In genomic region chr7:44846816-44847508, GRCh38 we compare ENCODE assay signal across 8 cellular contexts. TPM values are rescaled to one million over a fixed set of nuclear protein-coding genes. Genes with fewer than 3 reads are reported as not detected.
DNase-seq lines count a peak whose midpoint lies in the region; ATAC-seq and TF ChIP-seq lines count a peak whose summit lies in the region.

No MANE protein-coding gene starts in this region.

- no peak overlapping the region for H2AFZ ChIP-seq in mesenchymal stem cell (ENCODE audit: low read depth, low read length)

- ATAC-seq in HG02943 (IDR thresholded peaks at IDR 0.05; ENCODE audit: low read depth, unreplicated experiment) (peak; percentile 5), HG02571 (IDR thresholded peaks at IDR 0.05; ENCODE audit: unreplicated experiment) (no peak), HG03108 (IDR thresholded peaks at IDR 0.05; ENCODE audit: unreplicated experiment) (no peak)

- no peak overlapping the region for H4K8ac ChIP-seq in mesenchymal stem cell (ENCODE audit: low read length)

- no peak overlapping the region for H2AK5ac ChIP-seq in mesenchymal stem cell (ENCODE audit: low read length, severe bottlenecking)

- H4K91ac ChIP-seq in mesenchymal stem cell (ENCODE audit: low read length): no peak overlapping the region

- H3K27ac ChIP-seq in mesenchymal stem cell (ENCODE audit: low read length, poor library complexity, severe bottlenecking): peak overlapping the region; percentile 78

- no peak overlapping the region for H3K4ac ChIP-seq in mesenchymal stem cell (ENCODE audit: low read depth in 1 of 2, low read length in 2 of 2)

- in situ Hi-C loops in astrocyte of the spinal cord (cut with HindIII; ENCODE audit: low sequenced_read_pairs): no loop called here

- H3K18ac ChIP-seq in mesenchymal stem cell (ENCODE audit: low read depth in 1 of 2, low read length in 2 of 2): no peak overlapping the region

- H2BK120ac ChIP-seq in mesenchymal stem cell (ENCODE audit: low read depth, low read length): no peak overlapping the region

- H3K79me1 ChIP-seq in mesenchymal stem cell (replicated peaks; ENCODE audit: low read length, poor library complexity, severe bottlenecking): no peaks in the 10 kb centered on the region

- no peak overlapping the region for H2BK5ac ChIP-seq in mesenchymal stem cell (ENCODE audit: low read depth, low read length, poor library complexity, severe bottlenecking)

- WGBS in mesenchymal stem cell: 4% methylated on average over 12 of the region's 12 CpGs

- no peak overlapping the region for H3K23ac ChIP-seq in mesenchymal stem cell (ENCODE audit: low read length in 2 of 2)

- H3K4me1 ChIP-seq in mesenchymal stem cell (ENCODE audit: control insufficient read depth, insufficient read depth, low read depth, low read length): peaks cover 5% of the 10 kb centered on the region

- peak overlapping the region; percentile 94 for H3K9ac ChIP-seq in mesenchymal stem cell (ENCODE audit: low read length)

- H3K36me3 ChIP-seq in mesenchymal stem cell (ENCODE audit: control insufficient read depth in 1 of 2, insufficient read depth in 2 of 2, low read depth in 1 of 2, low read length in 2 of 2): no peaks in the 10 kb centered on the region

- H3K4me2 ChIP-seq in mesenchymal stem cell (ENCODE audit: low read length, poor library complexity, severe bottlenecking): peak overlapping the region; percentile 79

- H3K4me3 ChIP-seq in AG09309 (ENCODE audit: control insufficient read depth, low read depth, low read length) (peak overlapping the region; percentile 70), astrocyte of the spinal cord (ENCODE audit: low read depth, low read length) (peak overlapping the region; percentile 70), mesenchymal stem cell (ENCODE audit: insufficient read depth in 1 of 2, low read depth in 1 of 2, low read length in 2 of 2) (peak overlapping the region; percentile 86 to 89)

- no peak overlapping the region for H2BK15ac ChIP-seq in mesenchymal stem cell (ENCODE audit: low read depth, poor library complexity, severe bottlenecking)

- no peak for TF ChIP-seq CTCF in AG09309 (IDR thresholded peaks at IDR 0.05; ENCODE audit: control insufficient read depth, insufficient read depth, low read depth, low read length, missing control alignments)
- no peak for TF ChIP-seq CTCF in astrocyte of the spinal cord (IDR thresholded peaks at IDR 0.05; ENCODE audit: low read depth, low read length)

- DNase-seq in AG09309 (ENCODE audit: low read depth) (no peak), astrocyte of the spinal cord (ENCODE audit: low read depth, low spot score) (no peak), mesenchymal stem cell (no peak), head of caudate nucleus (no peak)
- no peak for DNase-seq in activated CD4-positive, alpha-beta T cell treated with anti-CD3 and anti-CD28 coated beads, Interleukin-2, amount 50 U/mL, for 48 hours

- H3K9me3 ChIP-seq in mesenchymal stem cell (ENCODE audit: control insufficient read depth, low read length): no peaks in the 10 kb centered on the region

- intact Hi-C loops in head of caudate nucleus (cut with DNase I): loop anchor here (5.0 to 10.0 kb wide), 3 partner anchors 35 to 265 kb away; partner anchors contain the start of gene TMED4

- no peak overlapping the region for H2BK12ac ChIP-seq in mesenchymal stem cell (ENCODE audit: low read length in 2 of 2)

- no peaks in the 10 kb centered on the region for H3K27me3 ChIP-seq in mesenchymal stem cell (ENCODE audit: control insufficient read depth in 1 of 2, insufficient read depth in 1 of 2, low read length in 2 of 2)

- H3K14ac ChIP-seq in mesenchymal stem cell (ENCODE audit: low read length in 2 of 2): no peak overlapping the region

RNA-seq across cellular contexts. Expression of gene H2AZ2, which starts 0.9 kb away (rescaled TPM):
- 103 TPM for polyA plus RNA-seq in mesenchymal stem cell (2013, experiment 1 of 2)
- 102 TPM for polyA plus RNA-seq in mesenchymal stem cell (2013, experiment 2 of 2)

RNA-seq across cellular contexts. Expression of gene PURB, which starts 38.4 kb away (rescaled TPM):
- polyA plus RNA-seq in mesenchymal stem cell (2013, experiment 1 of 2): 9.6 TPM
- 9.6 TPM for polyA plus RNA-seq in mesenchymal stem cell (2013, experiment 2 of 2)

RNA-seq across cellular contexts. Expression of gene PPIA, which starts 50.5 kb away (rescaled TPM):
- 2,030 TPM for polyA plus RNA-seq in mesenchymal stem cell (2013, experiment 1 of 2)
- polyA plus RNA-seq in mesenchymal stem cell (2013, experiment 2 of 2): 2,181 TPM
